In the genomic region with DNA sequence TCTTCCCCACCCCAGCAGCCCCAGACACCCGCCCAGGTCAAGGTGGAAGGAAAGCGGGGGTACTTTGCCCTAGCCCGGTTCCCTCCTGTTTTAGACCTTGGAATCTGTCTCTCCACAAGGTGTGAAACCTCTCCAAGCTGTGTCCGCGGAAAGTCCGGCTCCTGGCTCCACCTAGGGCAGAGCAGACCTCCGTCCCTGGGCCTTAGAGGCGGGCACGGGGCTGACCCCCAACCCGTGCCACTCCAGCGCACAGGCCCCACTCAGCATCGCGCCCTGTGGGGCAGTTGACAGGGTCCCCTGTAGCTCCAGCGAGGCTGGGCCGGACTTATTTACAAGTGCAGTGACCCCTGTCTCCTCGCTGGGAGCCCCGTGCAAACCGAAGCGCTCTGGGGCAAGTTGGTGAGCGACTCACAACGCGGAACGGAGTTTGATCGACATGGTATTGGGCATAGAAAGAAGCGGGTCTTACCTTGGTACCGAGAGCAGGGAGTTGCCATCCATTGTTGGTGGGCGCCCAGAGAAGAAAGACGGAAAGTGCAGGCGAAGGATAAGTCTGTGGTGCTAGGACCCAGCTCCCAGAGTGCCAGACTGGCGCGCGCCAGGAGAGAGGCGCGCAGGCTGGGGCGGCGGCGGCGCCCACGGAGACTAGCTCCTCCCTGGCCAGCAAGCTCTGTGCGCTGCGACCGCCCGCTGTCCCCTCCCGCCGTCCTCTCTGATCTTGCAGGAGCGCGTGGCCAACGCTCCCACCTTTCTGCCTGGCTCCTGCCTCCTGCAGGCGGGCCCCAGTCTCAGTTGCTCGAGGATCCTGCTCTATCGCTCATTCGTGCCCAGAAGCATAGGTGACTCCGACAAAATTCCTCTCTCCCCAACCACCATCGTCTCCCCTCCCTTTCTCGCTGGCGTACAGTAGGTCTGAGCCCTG, we compare ENCODE assay signal across 13 cellular contexts. TPM values are rescaled to one million over a fixed set of nuclear protein-coding genes. Genes with fewer than 3 reads are reported as not detected.
DNase-seq lines count a peak whose midpoint lies in the region; ATAC-seq and TF ChIP-seq lines count a peak whose summit lies in the region.
"Had no signal": no experiment of that assay in that cellular context is flagged by ENCODE, and none has a peak within 500 bp of the region (broad histone marks: within the 10 kb centered on the region; RNA-seq: fewer than 3 reads in every experiment).

A gene with protein sequence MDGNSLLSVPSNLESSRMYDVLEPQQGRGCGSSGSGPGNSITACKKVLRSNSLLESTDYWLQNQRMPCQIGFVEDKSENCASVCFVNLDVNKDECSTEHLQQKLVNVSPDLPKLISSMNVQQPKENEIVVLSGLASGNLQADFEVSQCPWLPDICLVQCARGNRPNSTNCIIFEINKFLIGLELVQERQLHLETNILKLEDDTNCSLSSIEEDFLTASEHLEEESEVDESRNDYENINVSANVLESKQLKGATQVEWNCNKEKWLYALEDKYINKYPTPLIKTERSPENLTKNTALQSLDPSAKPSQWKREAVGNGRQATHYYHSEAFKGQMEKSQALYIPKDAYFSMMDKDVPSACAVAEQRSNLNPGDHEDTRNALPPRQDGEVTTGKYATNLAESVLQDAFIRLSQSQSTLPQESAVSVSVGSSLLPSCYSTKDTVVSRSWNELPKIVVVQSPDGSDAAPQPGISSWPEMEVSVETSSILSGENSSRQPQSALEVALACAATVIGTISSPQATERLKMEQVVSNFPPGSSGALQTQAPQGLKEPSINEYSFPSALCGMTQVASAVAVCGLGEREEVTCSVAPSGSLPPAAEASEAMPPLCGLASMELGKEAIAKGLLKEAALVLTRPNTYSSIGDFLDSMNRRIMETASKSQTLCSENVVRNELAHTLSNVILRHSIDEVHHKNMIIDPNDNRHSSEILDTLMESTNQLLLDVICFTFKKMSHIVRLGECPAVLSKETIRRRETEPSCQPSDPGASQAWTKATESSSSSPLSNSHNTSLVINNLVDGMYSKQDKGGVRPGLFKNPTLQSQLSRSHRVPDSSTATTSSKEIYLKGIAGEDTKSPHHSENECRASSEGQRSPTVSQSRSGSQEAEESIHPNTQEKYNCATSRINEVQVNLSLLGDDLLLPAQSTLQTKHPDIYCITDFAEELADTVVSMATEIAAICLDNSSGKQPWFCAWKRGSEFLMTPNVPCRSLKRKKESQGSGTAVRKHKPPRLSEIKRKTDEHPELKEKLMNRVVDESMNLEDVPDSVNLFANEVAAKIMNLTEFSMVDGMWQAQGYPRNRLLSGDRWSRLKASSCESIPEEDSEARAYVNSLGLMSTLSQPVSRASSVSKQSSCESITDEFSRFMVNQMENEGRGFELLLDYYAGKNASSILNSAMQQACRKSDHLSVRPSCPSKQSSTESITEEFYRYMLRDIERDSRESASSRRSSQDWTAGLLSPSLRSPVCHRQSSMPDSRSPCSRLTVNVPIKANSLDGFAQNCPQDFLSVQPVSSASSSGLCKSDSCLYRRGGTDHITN (N-terminal part only) (minus strand): TSS at position 590 of the 922 bp plus-strand sequence. CDS start 89 bp downstream, at position 501.

- H3K27ac ChIP-seq in cingulate gyrus (ENCODE audit: low read depth, low read length) = peak within 1 kb of the TSS; percentile 34
- H3K27ac ChIP-seq: thyroid gland had no signal

- peaks cover 7% of the 10 kb centered on the region for H3K9me3 Mint-ChIP-seq in activated naive CD8-positive, alpha-beta T cell treated with anti-CD3 and anti-CD28 coated beads, Interleukin-2, amount 10 ng/mL, durations not matched to agents 7 days and 5 days
- peaks cover 13% of the 10 kb centered on the region for H3K9me3 Mint-ChIP-seq in activated naive CD8-positive, alpha-beta T cell treated with anti-CD3 and anti-CD28 coated beads, Interleukin-2, amount 50 U/mL, for 24 hours
- H3K9me3 Mint-ChIP-seq in type B pancreatic cell = no peaks in the 10 kb centered on the region
- peaks cover 9% of the 10 kb centered on the region for H3K9me3 Mint-ChIP-seq in T-helper 2 cell treated with Interferon-gamma antibody and Interleukin-4, amounts not matched to agents 5 μg/mL and 100 μg/mL, for 36 hours

- no peak for ATAC-seq in activated naive CD8-positive, alpha-beta T cell treated with anti-CD3 and anti-CD28 coated beads, Interleukin-2, amount 10 ng/mL, durations not matched to agents 7 days and 5 days (ENCODE audit: low read depth)
- ATAC-seq in activated naive CD8-positive, alpha-beta T cell treated with anti-CD3 and anti-CD28 coated beads, Interleukin-2, amount 50 U/mL, for 24 hours = no peak
- ATAC-seq: Panc1 had no signal

- peaks cover 4% of the 10 kb centered on the region for H3K36me3 Mint-ChIP-seq in activated naive CD8-positive, alpha-beta T cell treated with anti-CD3 and anti-CD28 coated beads, Interleukin-2, amount 10 ng/mL, durations not matched to agents 7 days and 5 days
- H3K36me3 Mint-ChIP-seq in activated naive CD8-positive, alpha-beta T cell treated with anti-CD3 and anti-CD28 coated beads, Interleukin-2, amount 50 U/mL, for 24 hours (ENCODE audit: low read depth) = peaks cover 4% of the 10 kb centered on the region
- no peaks in the 10 kb centered on the region for H3K36me3 Mint-ChIP-seq in type B pancreatic cell
- H3K36me3 Mint-ChIP-seq in T-helper 2 cell treated with Interferon-gamma antibody and Interleukin-4, amounts not matched to agents 5 μg/mL and 100 μg/mL, for 36 hours (ENCODE audit: low read depth) = no peaks in the 10 kb centered on the region

- H3K27me3 Mint-ChIP-seq in activated naive CD8-positive, alpha-beta T cell treated with anti-CD3 and anti-CD28 coated beads, Interleukin-2, amount 10 ng/mL, durations not matched to agents 7 days and 5 days = peaks cover 15% of the 10 kb centered on the region
- peaks cover 9% of the 10 kb centered on the region for H3K27me3 Mint-ChIP-seq in activated naive CD8-positive, alpha-beta T cell treated with anti-CD3 and anti-CD28 coated beads, Interleukin-2, amount 50 U/mL, for 24 hours
- peaks cover 65% of the 10 kb centered on the region for H3K27me3 Mint-ChIP-seq in type B pancreatic cell
- H3K27me3 Mint-ChIP-seq in T-helper 2 cell treated with Interferon-gamma antibody and Interleukin-4, amounts not matched to agents 5 μg/mL and 100 μg/mL, for 36 hours (ENCODE audit: low read depth) = peaks cover 10% of the 10 kb centered on the region

- no peak for DNase-seq in activated naive CD8-positive, alpha-beta T cell treated with anti-CD3 and anti-CD28 coated beads, Interleukin-2, amount 10 ng/mL, durations not matched to agents 7 days and 5 days
- no peak for DNase-seq in activated naive CD8-positive, alpha-beta T cell treated with anti-CD3 and anti-CD28 coated beads, Interleukin-2, amount 50 U/mL, for 24 hours
- DNase-seq in iPS-NIHi7 (ENCODE audit: extremely low spot score) = peak; percentile 40
- no peak for DNase-seq in type B pancreatic cell (ENCODE audit: extremely low spot score, unreplicated experiment)
- no peak for DNase-seq in activated T-cell treated with anti-CD3 and anti-CD28 coated beads, Interleukin-2, amount 50 U/mL, for 48 hours
- no peak for DNase-seq in T-helper 2 cell treated with Interferon-gamma antibody and Interleukin-4, amounts not matched to agents 5 μg/mL and 100 μg/mL, for 36 hours (ENCODE audit: low spot score)
- no peak for DNase-seq in SK-N-DZ (ENCODE audit: low spot score)
- DNase-seq: NCI-H146, thyroid gland had no signal

- POLR2A ChIA-PET in activated naive CD8-positive, alpha-beta T cell treated with anti-CD3 and anti-CD28 coated beads, Interleukin-2, amount 10 ng/mL, durations not matched to agents 7 days and 5 days (lab: Charles Lee) = no interaction called here

- peaks cover 4% of the 10 kb centered on the region for H3K4me1 Mint-ChIP-seq in activated naive CD8-positive, alpha-beta T cell treated with anti-CD3 and anti-CD28 coated beads, Interleukin-2, amount 10 ng/mL, durations not matched to agents 7 days and 5 days
- no peaks in the 10 kb centered on the region for H3K4me1 Mint-ChIP-seq in activated naive CD8-positive, alpha-beta T cell treated with anti-CD3 and anti-CD28 coated beads, Interleukin-2, amount 50 U/mL, for 24 hours
- no peaks in the 10 kb centered on the region for H3K4me1 Mint-ChIP-seq in type B pancreatic cell (ENCODE audit: unreplicated experiment)
- no peaks in the 10 kb centered on the region for H3K4me1 Mint-ChIP-seq in T-helper 2 cell treated with Interferon-gamma antibody and Interleukin-4, amounts not matched to agents 5 μg/mL and 100 μg/mL, for 36 hours (ENCODE audit: low read depth)

- no peak for TF ChIP-seq CTCF in type B pancreatic cell (conservative IDR thresholded peaks at IDR 0.05)

- H3K4me3 Mint-ChIP-seq in activated naive CD8-positive, alpha-beta T cell treated with anti-CD3 and anti-CD28 coated beads, Interleukin-2, amount 10 ng/mL, durations not matched to agents 7 days and 5 days = no peak within 1 kb of the TSS
- no peak within 1 kb of the TSS for H3K4me3 Mint-ChIP-seq in activated naive CD8-positive, alpha-beta T cell treated with anti-CD3 and anti-CD28 coated beads, Interleukin-2, amount 50 U/mL, for 24 hours
- H3K4me3 Mint-ChIP-seq in type B pancreatic cell = peak within 1 kb of the TSS; percentile 82
- no peak within 1 kb of the TSS for H3K4me3 Mint-ChIP-seq in T-helper 2 cell treated with Interferon-gamma antibody and Interleukin-4, amounts not matched to agents 5 μg/mL and 100 μg/mL, for 36 hours
- H3K4me3 Mint-ChIP-seq: natural killer cell treated with Interleukin-12 subunit alpha and Interleukin-12 subunit beta and Interleukin-15 and Interleukin-18, amount 100 ng/mL, for 72 hours had no signal

- peak within 1 kb of the TSS; percentile 34 for H3K27ac Mint-ChIP-seq in activated naive CD8-positive, alpha-beta T cell treated with anti-CD3 and anti-CD28 coated beads, Interleukin-2, amount 10 ng/mL, durations not matched to agents 7 days and 5 days
- no peak within 1 kb of the TSS for H3K27ac Mint-ChIP-seq in activated naive CD8-positive, alpha-beta T cell treated with anti-CD3 and anti-CD28 coated beads, Interleukin-2, amount 50 U/mL, for 24 hours
- H3K27ac Mint-ChIP-seq in type B pancreatic cell = no peak within 1 kb of the TSS
- H3K27ac Mint-ChIP-seq in T-helper 2 cell treated with Interferon-gamma antibody and Interleukin-4, amounts not matched to agents 5 μg/mL and 100 μg/mL, for 36 hours = no peak within 1 kb of the TSS
- H3K27ac Mint-ChIP-seq: natural killer cell treated with Interleukin-12 subunit alpha and Interleukin-12 subunit beta and Interleukin-15 and Interleukin-18, amount 100 ng/mL, for 72 hours had no signal

RNA-seq across cellular contexts. Expression of the gene that starts here (rescaled TPM):
- not detected for total RNA-seq in activated naive CD8-positive, alpha-beta T cell treated with anti-CD3 and anti-CD28 coated beads, Interleukin-2, amount 10 ng/mL, durations not matched to agents 7 days and 5 days
- 0.51 TPM in 1 of 2 replicates, not detected in the other for total RNA-seq in type B pancreatic cell (ENCODE audit: low replicate concordance)
- not detected in 2 replicates for polyA plus RNA-seq in SK-N-DZ (2014; cell fraction: cytosol; rRNA removed)
- not detected in 2 replicates for polyA plus RNA-seq in SK-N-DZ (2014; cell fraction: nucleus; rRNA removed)
- total RNA-seq: dermis microvascular lymphatic vessel endothelial cell; natural killer cell treated with Interleukin-12 subunit alpha and Interleukin-12 subunit beta and Interleukin-15 and Interleukin-18, amount 100 ng/mL, for 72 hours had no signal
